Comparison of ENCODE assay signal across 24 cellular contexts in genomic region chr3:14150078-14150477, GRCh38. TPM values are rescaled to one million over a fixed set of nuclear protein-coding genes. Genes with fewer than 3 reads are reported as not detected.
A peak's percentile ranks its signal among the peaks of the same experiment; 100 is the strongest.
DNase-seq lines count a peak whose midpoint lies in the region; ATAC-seq and TF ChIP-seq lines count a peak whose summit lies in the region.
"Had no signal": no experiment of that assay in that cellular context is flagged by ENCODE, and none has a peak within 500 bp of the region (broad histone marks: within the 10 kb centered on the region; RNA-seq: fewer than 3 reads in every experiment).

No MANE protein-coding gene starts in this region.

- H3K27me3 Mint-ChIP-seq in MCF 10A (ENCODE audit: insufficient read depth, unreplicated experiment) (no peaks in the 10 kb centered on the region), H9 (ENCODE audit: low read depth) (no peaks in the 10 kb centered on the region)

- no peak overlapping the region for H3K56ac ChIP-seq in H9 (ENCODE audit: insufficient read length, low read depth, low read length)

- DNase-seq in MCF 10A (ENCODE audit: unreplicated experiment): no peak
- no peak for DNase-seq in mammary epithelial cell
- peak; percentile 20 for DNase-seq in H9
- DNase-seq in effector memory CD4-positive, alpha-beta T cell: no peak
- DNase-seq in trophoblast cell: no peak
- DNase-seq in RKO (ENCODE audit: low spot score): no peak
- DNase-seq: NCI-H1105; NCI-H2029; NCI-H226; NCI-H82; right lobe of liver; stimulated activated CD4-positive, alpha-beta T cell treated with anti-CD3 and anti-CD28 coated beads, Interleukin-12 subunit alpha, Interleukin-12 subunit beta, amount 100 ng/mL, for 4 hours; stimulated activated CD4-positive, alpha-beta T cell treated with anti-CD3 and anti-CD28 coated beads, Interleukin-4, amount 100 ng/mL, for 4 hours; stimulated activated naive CD8-positive, alpha-beta T cell treated with anti-CD3 and anti-CD28 coated beads, Interleukin-15, Interleukin-2, amounts not matched to agents 100 U/mL and 50 U/mL, for 24 hours; tibial artery; WERI-Rb-1 had no signal

- H2AFZ ChIP-seq in mammary epithelial cell (ENCODE audit: low read depth, low read length) (no peak overlapping the region), H9 (ENCODE audit: low read length) (no peak overlapping the region), trophoblast cell (ENCODE audit: insufficient read depth, low read length, poor library complexity) (no peak overlapping the region)
- H2AFZ ChIP-seq: parathyroid adenoma had no signal

- BruUV-seq in MCF 10A (replicated peaks; lab: Mats Ljungman, UMichigan) (no TSS peak), mammary epithelial cell (replicated peaks; lab: Mats Ljungman, UMichigan) (no TSS peak)

- H3K36me3 Mint-ChIP-seq in MCF 10A (ENCODE audit: insufficient read depth, unreplicated experiment) (peaks cover 91% of the 10 kb centered on the region), H9 (ENCODE audit: insufficient read depth in 1 of 3, low read depth in 3 of 3) (peaks cover 12 to 63% (median 52%) of the 10 kb centered on the region in 3 experiments)

- H4K20me1 ChIP-seq in mammary epithelial cell (ENCODE audit: insufficient read depth, low read length) (no peaks in the 10 kb centered on the region), H9 (ENCODE audit: control insufficient read depth, insufficient read depth, insufficient read length) (no peaks in the 10 kb centered on the region)

- H4K12ac ChIP-seq in trophoblast cell (ENCODE audit: low read depth, low read length): no peak overlapping the region

- H3K27me3 ChIP-seq in mammary epithelial cell (ENCODE audit: insufficient read depth, low read length) (no peaks in the 10 kb centered on the region), H9 (ENCODE audit: insufficient read depth, low read length) (no peaks in the 10 kb centered on the region), trophoblast cell (ENCODE audit: insufficient read depth, low read length) (no peaks in the 10 kb centered on the region)
- H3K27me3 ChIP-seq in effector memory CD4-positive, alpha-beta T cell (replicated peaks; ENCODE audit: control insufficient read depth, insufficient read depth, low read length, poor library complexity, severe bottlenecking): no peaks in the 10 kb centered on the region
- H3K27me3 ChIP-seq: BLaER1 treated with 17β-estradiol and CSF1 and Interleukin-3, amounts not matched to agents 10 nM and 100 nM; dorsolateral prefrontal cortex; right lobe of liver; tibial artery had no signal

- H4K91ac ChIP-seq in H9 (ENCODE audit: insufficient read length, low read depth, low read length): no peak overlapping the region
- H4K91ac ChIP-seq in trophoblast cell (ENCODE audit: low read depth, low read length): no peak overlapping the region

- H3K27ac Mint-ChIP-seq in MCF 10A (ENCODE audit: low read depth, unreplicated experiment) (peak overlapping the region; percentile 85), H9 (peak overlapping the region in 1 of 3 experiments; percentile 83; a peak in 2 of 7 replicates)
- H3K27ac Mint-ChIP-seq: mesothelial cell of epicardium, nephron had no signal

- H2BK15ac ChIP-seq in H9 (ENCODE audit: low read depth, low read length): no peak overlapping the region

- H2BK5ac ChIP-seq in H9 (ENCODE audit: insufficient read length, low read length) (no peak overlapping the region), trophoblast cell (ENCODE audit: low read depth, low read length, poor library complexity) (no peak overlapping the region)

- H3K9me3 Mint-ChIP-seq in MCF 10A (ENCODE audit: unreplicated experiment): no peaks in the 10 kb centered on the region
- H3K9me3 Mint-ChIP-seq in H9: no peaks in the 10 kb centered on the region; a peak in 1 of 5 replicates
- H3K9me3 Mint-ChIP-seq: mesothelial cell of epicardium, nephron had no signal

- no peak overlapping the region for H3K9ac ChIP-seq in mammary epithelial cell (ENCODE audit: insufficient read depth, low read length)
- H3K9ac ChIP-seq in H9 (ENCODE audit: extremely low read depth, insufficient read length, low read length): no peak overlapping the region
- H3K9ac ChIP-seq in trophoblast cell (ENCODE audit: low read length): no peak overlapping the region
- H3K9ac ChIP-seq: BLaER1 treated with 17β-estradiol and CSF1 and Interleukin-3, amounts not matched to agents 10 nM and 100 nM; parathyroid adenoma had no signal

- H3K27ac ChIP-seq in mammary epithelial cell (ENCODE audit: insufficient read depth, low read depth, low read length) (no peak overlapping the region), H9 (ENCODE audit: insufficient read length, low read depth, low read length) (no peak overlapping the region), trophoblast cell (ENCODE audit: low read depth, low read length) (no peak overlapping the region)
- H3K27ac ChIP-seq in effector memory CD4-positive, alpha-beta T cell (ENCODE audit: insufficient read depth, low read length, poor library complexity, severe bottlenecking): peak overlapping the region; percentile 3
- H3K27ac ChIP-seq: dorsolateral prefrontal cortex, parathyroid adenoma, right lobe of liver, WERI-Rb-1 had no signal

- H2BK120ac ChIP-seq in H9 (ENCODE audit: low read depth, low read length, poor library complexity, severe bottlenecking) (no peak overlapping the region), trophoblast cell (ENCODE audit: insufficient read depth, low read length, poor library complexity) (no peak overlapping the region)

- peaks cover 13% of the 10 kb centered on the region for H3K4me1 ChIP-seq in mammary epithelial cell (ENCODE audit: insufficient read depth, low read length)
- peaks cover 6% of the 10 kb centered on the region; the same call in 1 of the 2 replicates for H3K4me1 ChIP-seq in H9 (ENCODE audit: insufficient read depth, low read length)
- H3K4me1 ChIP-seq in effector memory CD4-positive, alpha-beta T cell (ENCODE audit: control insufficient read depth, insufficient read depth, low read length, poor library complexity, severe bottlenecking): peaks cover 8% of the 10 kb centered on the region
- H3K4me1 ChIP-seq in trophoblast cell (ENCODE audit: control insufficient read depth in 1 of 2, insufficient read depth in 2 of 2, low read length in 2 of 2): peaks cover 8 to 9% of the 10 kb centered on the region in 2 experiments
- H3K4me1 ChIP-seq: parathyroid adenoma had no signal

- intact Hi-C loops in MCF 10A (cut with micrococcal nuclease): no loop called here
- intact Hi-C loops in mammary epithelial cell (cut with micrococcal nuclease): no loop called here

- dilution Hi-C loops in mammary epithelial cell (cut with HindIII; ENCODE audit: low sequenced_read_pairs): no loop called here

- no peak overlapping the region for H3T11ph ChIP-seq in H9 (ENCODE audit: low read length)

- in situ Hi-C loops in mammary epithelial cell (cut with MboI; ENCODE audit: low sequenced_read_pairs in 2 of 2): no loop called here

- TF ChIP-seq CTCF in MCF 10A (IDR thresholded peaks at IDR 0.05; ENCODE audit: unreplicated experiment) (no peak), mammary epithelial cell (conservative IDR thresholded peaks at IDR 0.05 in 1 of 2, IDR thresholded peaks at IDR 0.05 in 1 of 2; ENCODE audit: extremely low read depth in 1 of 2, insufficient read depth in 1 of 2, low read depth in 1 of 2, low read length in 2 of 2) (no peak), H9 (conservative IDR thresholded peaks at IDR 0.05) (no peak)

- H3K4ac ChIP-seq in H9 (ENCODE audit: low read depth, low read length) (no peak overlapping the region), trophoblast cell (ENCODE audit: low read depth, low read length) (no peak overlapping the region)

- H3K23ac ChIP-seq in H9 (ENCODE audit: insufficient read length, low read depth, low read length): no peak overlapping the region
- no peak overlapping the region for H3K23ac ChIP-seq in trophoblast cell (ENCODE audit: low read length)

- H3K4me3 Mint-ChIP-seq in MCF 10A (ENCODE audit: unreplicated experiment) (no peak overlapping the region), H9 (no peak overlapping the region)
- H3K4me3 Mint-ChIP-seq: mesothelial cell of epicardium, nephron had no signal

- H3K4me3 ChIP-seq in mammary epithelial cell (replicated peaks in 1 of 3; ENCODE audit: insufficient read depth in 1 of 3, low read depth in 2 of 3, low read length in 3 of 3) (no peak overlapping the region), trophoblast cell (ENCODE audit: low read depth, low read length) (peak overlapping the region; percentile 35)
- no peak overlapping the region for H3K4me3 ChIP-seq in effector memory CD4-positive, alpha-beta T cell (ENCODE audit: insufficient read depth, low read depth, low read length, poor library complexity, severe bottlenecking)
- H3K4me3 ChIP-seq: BLaER1 treated with 17β-estradiol and CSF1 and Interleukin-3, amounts not matched to agents 10 nM and 100 nM; dorsolateral prefrontal cortex; right lobe of liver; tibial artery had no signal

- no peak overlapping the region for H3K18ac ChIP-seq in H9 (ENCODE audit: insufficient read length, low read depth, low read length)
- no peak overlapping the region for H3K18ac ChIP-seq in trophoblast cell (ENCODE audit: low read length)

- H3K36me3 ChIP-seq in mammary epithelial cell (ENCODE audit: insufficient read depth, low read length): peaks cover 23% of the 10 kb centered on the region
- peaks cover 57% of the 10 kb centered on the region for H3K36me3 ChIP-seq in effector memory CD4-positive, alpha-beta T cell (ENCODE audit: control insufficient read depth, insufficient read depth, low read length)
- peaks cover 60 to 77% of the 10 kb centered on the region in 2 experiments for H3K36me3 ChIP-seq in trophoblast cell (ENCODE audit: control insufficient read depth in 1 of 2, insufficient read depth in 2 of 2, low read length in 2 of 2)

- H2BK12ac ChIP-seq in H9 (ENCODE audit: insufficient read length, low read depth, low read length) (no peak overlapping the region), trophoblast cell (ENCODE audit: low read length) (no peak overlapping the region)

- 93% methylated on average over 5 of the region's 9 CpGs for WGBS in mammary epithelial cell (ENCODE audit: low coverage, missing lambda C conversion rate)
- WGBS in H9 (ENCODE audit: extremely low coverage, insufficient read length, low lambda C conversion rate): no CpG with 5 or more reads among the region's 9 CpGs
- WGBS in trophoblast cell (ENCODE audit: extremely low coverage, insufficient coverage, insufficient read length): no CpG with 5 or more reads among the region's 9 CpGs

- H3K4me2 ChIP-seq in mammary epithelial cell (ENCODE audit: insufficient read depth, low read depth, low read length) (no peak overlapping the region), H9 (ENCODE audit: insufficient read depth, insufficient read length, low read length) (no peak overlapping the region), trophoblast cell (ENCODE audit: low read length) (no peak overlapping the region)
- H3K4me2 ChIP-seq: BLaER1 treated with 17β-estradiol and CSF1 and Interleukin-3, amounts not matched to agents 10 nM and 100 nM had no signal

- no peak overlapping the region for H4K8ac ChIP-seq in H9 (replicated peaks; ENCODE audit: insufficient read length, low read depth, low read length)
- no peak overlapping the region for H4K8ac ChIP-seq in trophoblast cell (ENCODE audit: low read depth, low read length)

- H3K4me1 Mint-ChIP-seq in MCF 10A (ENCODE audit: insufficient read depth, unreplicated experiment) (peaks cover 10% of the 10 kb centered on the region), H9 (peaks cover 7 to 20% of the 10 kb centered on the region in 2 experiments)

- no peak overlapping the region for H4K5ac ChIP-seq in H9 (ENCODE audit: insufficient read length, low read depth, low read length)

- peaks cover 8% of the 10 kb centered on the region for H3K79me2 ChIP-seq in mammary epithelial cell (ENCODE audit: insufficient read depth, low read length)
- no peaks in the 10 kb centered on the region for H3K79me2 ChIP-seq in H9 (ENCODE audit: insufficient read depth, low read length)
- H3K79me2 ChIP-seq in trophoblast cell (ENCODE audit: control insufficient read depth, insufficient read depth, low read length, poor library complexity): no peaks in the 10 kb centered on the region

- H2AK5ac ChIP-seq in H9 (ENCODE audit: insufficient read length, low read length) (no peak overlapping the region), trophoblast cell (ENCODE audit: low read length) (no peak overlapping the region)

- CTCF ChIA-PET in MCF 10A (lab: Yijun Ruan, JAX): interaction anchor here (0.9 to 2.3 kb wide), 4 partner anchors 20 to 359 kb away, joined by 3 to 6 read pairs (median 4); no protein-coding TSS in a partner anchor
- CTCF ChIA-PET in mammary epithelial cell (lab: Charles Lee; ENCODE audit: low non-redundant PET): no interaction called here

- H2BK20ac ChIP-seq in H9 (ENCODE audit: low read depth, low read length, poor library complexity, severe bottlenecking): no peak overlapping the region

- H3K79me1 ChIP-seq in H9 (ENCODE audit: insufficient read depth, low read depth, low read length, poor library complexity, severe bottlenecking) (no peaks in the 10 kb centered on the region), trophoblast cell (ENCODE audit: low read length) (peaks cover 4% of the 10 kb centered on the region)

- POLR2A ChIA-PET in MCF 10A (lab: Yijun Ruan, JAX): interaction anchor here (1.5 to 6.8 kb wide), 3 partner anchors 21 to 29 kb away, joined by 7 to 33 read pairs (median 8); partner anchors contain the start of genes CHCHD4, LSM3, TMEM43 and XPC

- peaks cover 2% of the 10 kb centered on the region for H3K23me2 ChIP-seq in H9 (ENCODE audit: insufficient read length, low read depth, low read length, poor library complexity, severe bottlenecking)

- H3K9me3 ChIP-seq in mammary epithelial cell (replicated peaks; ENCODE audit: insufficient read depth, low read length): no peaks in the 10 kb centered on the region
- H3K9me3 ChIP-seq in H9 (ENCODE audit: control insufficient read depth, low read depth, low read length): no peaks in the 10 kb centered on the region
- no peaks in the 10 kb centered on the region for H3K9me3 ChIP-seq in effector memory CD4-positive, alpha-beta T cell (ENCODE audit: control insufficient read depth, low read length)
- peaks cover 2% of the 10 kb centered on the region for H3K9me3 ChIP-seq in trophoblast cell (ENCODE audit: insufficient read depth, low read depth, low read length)
- H3K9me3 ChIP-seq: BLaER1 treated with 17β-estradiol and CSF1 and Interleukin-3, amounts not matched to agents 10 nM and 100 nM; right lobe of liver; tibial artery had no signal

- ATAC-seq in HG03108 (IDR thresholded peaks at IDR 0.05; ENCODE audit: unreplicated experiment): no peak
- no peak for ATAC-seq in HG02610 (IDR thresholded peaks at IDR 0.05; ENCODE audit: unreplicated experiment)
- ATAC-seq: right lobe of liver; SK-N-SH treated with all-trans-retinoic acid at 6 μM for 48 hours; stimulated activated naive CD8-positive, alpha-beta T cell treated with anti-CD3 and anti-CD28 coated beads, Interleukin-15, Interleukin-2, amounts not matched to agents 100 U/mL and 50 U/mL, for 24 hours had no signal

- H3K14ac ChIP-seq in H9 (ENCODE audit: insufficient read depth, low read length): no peak overlapping the region; the same call in 1 of the 2 replicates
- H3K14ac ChIP-seq in trophoblast cell (ENCODE audit: low read length): no peak overlapping the region

RNA-seq across cellular contexts. Expression of gene TMEM43, which starts 25.2 kb away (rescaled TPM):
- total RNA-seq in MCF 10A (2022): 120 and 124 TPM in 2 replicates
- 100 to 1,000 TPM in 1 of 2 donors, 10 to 100 TPM in 1; 85.2 to 143 TPM for total RNA-seq in mammary epithelial cell
- polyA plus RNA-seq in mammary epithelial cell: 91.5 TPM
- polyA minus RNA-seq in mammary epithelial cell: 127 TPM
- 35.8 and 36.7 TPM in 2 replicates for total RNA-seq in H9 (2021)
- polyA plus RNA-seq in trophoblast cell (2013): 28.5 and 29.8 TPM in 2 replicates

RNA-seq across cellular contexts. Expression of gene CHCHD4, which starts 25.4 kb away (rescaled TPM):
- total RNA-seq in MCF 10A (2022) (31.6 and 35.0 TPM in 2 replicates), mammary epithelial cell (10 to 100 TPM in 1 of 2 donors, 1 to 10 TPM in 1; 7.2 to 22.9 TPM), H9 (2021) (13.3 and 13.7 TPM in 2 replicates)
- polyA plus RNA-seq in mammary epithelial cell: 22.9 TPM
- polyA minus RNA-seq in mammary epithelial cell: 13.1 TPM
- 8.3 and 9.1 TPM in 2 replicates for polyA plus RNA-seq in trophoblast cell (2013)

RNA-seq across cellular contexts. Expression of gene XPC, which starts 28.3 kb away (rescaled TPM):
- total RNA-seq in MCF 10A (2022) (73.3 and 83.6 TPM in 2 replicates), mammary epithelial cell (10 to 100 TPM; 42.5 to 68.2 TPM), H9 (2021) (25.6 and 30.3 TPM in 2 replicates)
- polyA plus RNA-seq in mammary epithelial cell: 19.4 TPM
- 47.5 TPM for polyA minus RNA-seq in mammary epithelial cell
- 26.3 and 26.6 TPM in 2 replicates for polyA plus RNA-seq in trophoblast cell (2013)

RNA-seq across cellular contexts. Expression of gene LSM3, which starts 28.5 kb away (rescaled TPM):
- total RNA-seq in MCF 10A (2022): 10.2 and 12.9 TPM in 2 replicates
- 10 to 100 TPM in 1 of 2 donors, 1 to 10 TPM in 1; 5.0 to 11.7 TPM for total RNA-seq in mammary epithelial cell
- 7.7 TPM for polyA plus RNA-seq in mammary epithelial cell
- 0.31 TPM for polyA minus RNA-seq in mammary epithelial cell
- 23.5 and 24.4 TPM in 2 replicates for total RNA-seq in H9 (2021)
- polyA plus RNA-seq in trophoblast cell (2013): 30.7 and 31.4 TPM in 2 replicates
